11 cellular contexts compared by ENCODE assay signal in the genomic region with DNA sequence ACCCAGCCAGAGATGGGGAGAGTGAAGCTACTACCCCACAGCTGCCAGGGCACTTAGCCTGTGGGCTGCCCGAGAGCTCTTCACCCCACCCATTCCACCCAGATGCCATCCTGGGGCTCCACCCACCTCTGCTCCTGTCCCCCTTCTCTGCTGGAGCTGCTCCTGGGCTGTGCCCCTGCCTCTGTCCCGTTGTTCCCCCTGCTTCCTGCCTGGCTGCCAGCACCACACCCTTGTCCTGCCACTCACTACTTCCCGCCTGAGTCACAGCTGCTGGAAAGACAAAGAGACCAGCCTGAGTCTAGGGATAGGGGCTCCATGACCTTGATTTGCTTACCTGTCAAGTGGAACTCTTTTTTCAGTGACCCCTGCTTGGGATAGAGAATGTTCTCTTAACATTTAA. TPM values are rescaled to one million over a fixed set of nuclear protein-coding genes. Genes with fewer than 3 reads are reported as not detected.
A peak's percentile ranks its signal among the peaks of the same experiment; 100 is the strongest.
DNase-seq lines count a peak whose midpoint lies in the region; ATAC-seq and TF ChIP-seq lines count a peak whose summit lies in the region.
"Had no signal": no experiment of that assay in that cellular context is flagged by ENCODE, and none has a peak within 500 bp of the region (broad histone marks: within the 10 kb centered on the region; RNA-seq: fewer than 3 reads in every experiment).

No MANE protein-coding gene starts in this region.

- TF ChIP-seq CTCF in endodermal cell (conservative IDR thresholded peaks at IDR 0.05) (no peak), natural killer cell (IDR thresholded peaks at IDR 0.05) (no peak), hepatocyte (IDR thresholded peaks at IDR 0.05; ENCODE audit: poor library complexity) (no peak)

- intact Hi-C loops in natural killer cell (cut with micrococcal nuclease), result no loop called here

- DNase-seq in NT2/D1 (ENCODE audit: low read depth, low spot score) (no peak), endodermal cell (no peak), natural killer cell (no peak), hepatocyte (ENCODE audit: low spot score) (no peak), NCI-H510A treated with DMSO at 0.1 percent for 48 hours (lab: John Stamatoyannopoulos, UW) (no peak), iPS-NIHi7 (ENCODE audit: extremely low spot score) (no peak)
- DNase-seq: DND-41, hippocampal formation, NCI-H187 treated with DMSO at 0.1 percent for 48 hours had no signal

- H3K27me3 ChIP-seq in BLaER1 treated with 17β-estradiol and CSF1 and Interleukin-3, amounts not matched to agents 10 nM and 100 nM, result no peaks in the 10 kb centered on the region
- no peaks in the 10 kb centered on the region for H3K27me3 ChIP-seq in NT2/D1 (ENCODE audit: insufficient read depth, insufficient read length)
- no peaks in the 10 kb centered on the region for H3K27me3 ChIP-seq in endodermal cell (ENCODE audit: control insufficient read depth, insufficient read depth, low read length, poor library complexity, severe bottlenecking)
- no peaks in the 10 kb centered on the region for H3K27me3 ChIP-seq in hepatocyte

- peak overlapping the region in 10 of 11 experiments; percentile 5 to 99 (median 62); a peak in 19 of 22 replicates for H3K27ac ChIP-seq in BLaER1 treated with 17β-estradiol and CSF1 and Interleukin-3, amounts not matched to agents 10 nM and 100 nM
- H3K27ac ChIP-seq in endodermal cell (ENCODE audit: low read depth, low read length) (peak overlapping the region; percentile 42), hepatocyte (no peak overlapping the region)

- H3K4me1 ChIP-seq in BLaER1 treated with 17β-estradiol and CSF1 and Interleukin-3, amounts not matched to agents 10 nM and 100 nM, result peaks cover 57 to 100% (median 86%) of the 10 kb centered on the region in 10 experiments
- H3K4me1 ChIP-seq in NT2/D1 (ENCODE audit: insufficient read depth, insufficient read length) (peaks cover 65% of the 10 kb centered on the region), endodermal cell (ENCODE audit: control insufficient read depth, insufficient read depth, low read length) (peaks cover 4% of the 10 kb centered on the region), hepatocyte (ENCODE audit: insufficient read depth) (peaks cover 26% of the 10 kb centered on the region)

- H3K79me2 ChIP-seq in hepatocyte, result peaks cover 87% of the 10 kb centered on the region

- no peak for ATAC-seq in natural killer cell
- ATAC-seq in GM21526 (IDR thresholded peaks at IDR 0.05; ENCODE audit: low FRiP score, unreplicated experiment), result no peak

- peaks cover 26% of the 10 kb centered on the region for H3K36me3 Mint-ChIP-seq in endodermal cell (ENCODE audit: low read depth)
- H3K36me3 Mint-ChIP-seq in natural killer cell, result no peaks in the 10 kb centered on the region

- H3K4me2 ChIP-seq in BLaER1 treated with 17β-estradiol and CSF1 and Interleukin-3, amounts not matched to agents 10 nM and 100 nM, result peak overlapping the region; percentile 91 to 100 (median 97); a peak in 20 of 22 replicates
- H3K4me2 ChIP-seq in hepatocyte, result no peak overlapping the region

- H3K9me3 ChIP-seq in BLaER1 treated with 17β-estradiol and CSF1 and Interleukin-3, amounts not matched to agents 10 nM and 100 nM (replicated peaks in 1 of 11), result no peaks in the 10 kb centered on the region
- H3K9me3 ChIP-seq in NT2/D1 (ENCODE audit: insufficient read depth, low read length) (no peaks in the 10 kb centered on the region), endodermal cell (ENCODE audit: control insufficient read depth, low read length) (no peaks in the 10 kb centered on the region), hepatocyte (ENCODE audit: low read depth) (no peaks in the 10 kb centered on the region)

- H3K27ac Mint-ChIP-seq in endodermal cell (peak overlapping the region; percentile 72), natural killer cell (peak overlapping the region; percentile 95)

- H3K4me1 Mint-ChIP-seq in endodermal cell (peaks cover 18% of the 10 kb centered on the region), natural killer cell (peaks cover 55 to 79% of the 10 kb centered on the region in 2 donors)

- peak overlapping the region in 2 of 10 experiments; percentile 47 to 61; a peak in 2 of 20 replicates for H3K4me3 ChIP-seq in BLaER1 treated with 17β-estradiol and CSF1 and Interleukin-3, amounts not matched to agents 10 nM and 100 nM
- H3K4me3 ChIP-seq in NT2/D1 (ENCODE audit: insufficient read length, low read depth) (no peak overlapping the region), endodermal cell (ENCODE audit: low read length) (no peak overlapping the region), hepatocyte (no peak overlapping the region)

- no peak overlapping the region for H2AFZ ChIP-seq in hepatocyte

- H3K27me3 Mint-ChIP-seq in endodermal cell (ENCODE audit: insufficient read depth), result no peaks in the 10 kb centered on the region
- no peaks in the 10 kb centered on the region for H3K27me3 Mint-ChIP-seq in natural killer cell (ENCODE audit: low read depth in 2 of 2)

- no peaks in the 10 kb centered on the region for H3K9me2 ChIP-seq in hepatocyte (replicated peaks; ENCODE audit: insufficient read depth)

- 85% methylated on average over 3 of the region's 3 CpGs; no CpG with 5 or more reads in 1 of the 2 experiments for WGBS in endodermal cell (ENCODE audit: insufficient coverage in 1 of 2, insufficient read length in 1 of 2), 2 experiments
- 53% methylated on average over 3 of the region's 3 CpGs for WGBS in hepatocyte (ENCODE audit: low lambda C conversion rate, missing lambda C conversion rate)

- peaks cover 45 to 92% (median 78%) of the 10 kb centered on the region in 11 experiments for H3K36me3 ChIP-seq in BLaER1 treated with 17β-estradiol and CSF1 and Interleukin-3, amounts not matched to agents 10 nM and 100 nM
- peaks cover 79% of the 10 kb centered on the region for H3K36me3 ChIP-seq in NT2/D1 (ENCODE audit: insufficient read depth, insufficient read length, low read length)
- H3K36me3 ChIP-seq in endodermal cell (ENCODE audit: control insufficient read depth, insufficient read depth, low read length), result peaks cover 40% of the 10 kb centered on the region
- H3K36me3 ChIP-seq in hepatocyte (replicated peaks; ENCODE audit: insufficient read depth, low read depth), result no peaks in the 10 kb centered on the region

- peak overlapping the region; percentile 43 to 99 (median 93); a peak in 21 of 22 replicates for H3K9ac ChIP-seq in BLaER1 treated with 17β-estradiol and CSF1 and Interleukin-3, amounts not matched to agents 10 nM and 100 nM
- H3K9ac ChIP-seq in NT2/D1 (ENCODE audit: insufficient read length, low read depth) (peak overlapping the region; percentile 39), endodermal cell (ENCODE audit: extremely low read depth, low read length, poor library complexity, severe bottlenecking) (no peak overlapping the region)

- H3K9me3 Mint-ChIP-seq in endodermal cell (no peaks in the 10 kb centered on the region), natural killer cell (no peaks in the 10 kb centered on the region)

- peaks cover 71 to 99% (median 77%) of the 10 kb centered on the region in 11 experiments for H4K20me1 ChIP-seq in BLaER1 treated with 17β-estradiol and CSF1 and Interleukin-3, amounts not matched to agents 10 nM and 100 nM
- peaks cover 49% of the 10 kb centered on the region for H4K20me1 ChIP-seq in hepatocyte (ENCODE audit: insufficient read depth, poor library complexity, severe bottlenecking)

- H3K4me3 Mint-ChIP-seq in endodermal cell (no peak overlapping the region), natural killer cell (peak overlapping the region; percentile 10)

RNA-seq across cellular contexts. Expression of a gene that starts 12.4 kb away (rescaled TPM):
- total RNA-seq in endodermal cell, result 100 to 1,000 TPM; 243 to 278 TPM
- 454 TPM for polyA plus RNA-seq in endodermal cell (2013, experiment 1 of 2)
- polyA plus RNA-seq in endodermal cell (2013, experiment 2 of 2), result 428 TPM
- total RNA-seq in natural killer cell, result 100 to 1,000 TPM; 428 to 467 (median 447) TPM
- total RNA-seq in hepatocyte, result 95.0 and 103 TPM in 2 replicates
- polyA plus RNA-seq in hepatocyte, result 219 and 233 TPM in 2 replicates

RNA-seq across cellular contexts. Expression of a gene that starts 20.6 kb away (rescaled TPM):
- total RNA-seq in endodermal cell (10 to 100 TPM in 1 of 2 donors, 1 to 10 TPM in 1; 6.5 to 10.3 TPM), natural killer cell (1 to 10 TPM in 1 of 3 donors, under 1 TPM in 2; 0.97 to 2.0 (median 0.99) TPM), hepatocyte (60.2 and 67.7 TPM in 2 replicates)
- polyA plus RNA-seq in endodermal cell (2013, experiment 1 of 2), result 19.4 TPM
- 15.1 TPM for polyA plus RNA-seq in endodermal cell (2013, experiment 2 of 2)
- 104 and 135 TPM in 2 replicates for polyA plus RNA-seq in hepatocyte

RNA-seq across cellular contexts. Expression of a gene that starts 30.5 kb away (rescaled TPM):
- total RNA-seq in endodermal cell (not detected), natural killer cell (not detected), hepatocyte (0.20 TPM in 1 of 2 replicates, not detected in the other)
- polyA plus RNA-seq in endodermal cell (2013, experiment 1 of 2), result 0.25 TPM
- not detected for polyA plus RNA-seq in endodermal cell (2013, experiment 2 of 2)
- 0.39 TPM in 1 of 2 replicates, not detected in the other for polyA plus RNA-seq in hepatocyte

RNA-seq across cellular contexts. Expression of a gene that starts 43.3 kb away (rescaled TPM):
- 1 to 10 TPM; 1.5 to 1.9 TPM for total RNA-seq in endodermal cell
- 4.4 TPM for polyA plus RNA-seq in endodermal cell (2013, experiment 1 of 2)
- polyA plus RNA-seq in endodermal cell (2013, experiment 2 of 2), result 4.3 TPM
- total RNA-seq in natural killer cell, result under 1 TPM in 1 of 3 donors, not detected in 2; 0.82 TPM
- total RNA-seq in hepatocyte, result 22.6 and 24.7 TPM in 2 replicates
- polyA plus RNA-seq in hepatocyte, result 37.9 and 56.6 TPM in 2 replicates

RNA-seq across cellular contexts. Expression of a gene that starts 43.8 kb away (rescaled TPM):
- total RNA-seq in endodermal cell, result 10 to 100 TPM; 56.6 to 70.9 TPM
- polyA plus RNA-seq in endodermal cell (2013, experiment 1 of 2), result 42.4 TPM
- polyA plus RNA-seq in endodermal cell (2013, experiment 2 of 2), result 35.6 TPM
- 10 to 100 TPM; 27.8 to 39.1 (median 32.1) TPM for total RNA-seq in natural killer cell
- total RNA-seq in hepatocyte, result 37.0 and 41.4 TPM in 2 replicates
- 71.6 and 76.2 TPM in 2 replicates for polyA plus RNA-seq in hepatocyte
